ENCODE assay signal across 22 cellular contexts in genomic region chr4:732911-733630, GRCh38. TPM values are rescaled to one million over a fixed set of nuclear protein-coding genes. Genes with fewer than 3 reads are reported as not detected.
DNase-seq lines count a peak whose midpoint lies in the region; ATAC-seq, FAIRE-seq and TF ChIP-seq lines count a peak whose summit lies in the region.
"Had no signal": no experiment of that assay in that cellular context is flagged by ENCODE, and none has a peak within 500 bp of the region (broad histone marks: within the 10 kb centered on the region; RNA-seq: fewer than 3 reads in every experiment).

No MANE protein-coding gene starts in this region.

- TF ChIP-seq EP300 in transverse colon (IDR thresholded peaks at IDR 0.05; ENCODE audit: low read depth), result no peak

- CTCF ChIA-PET in RWPE1 (lab: Yijun Ruan, JAX), result interaction anchor here (0.5 kb wide), 1 partner anchor 9 kb away, joined by 3 read pairs; no protein-coding TSS in a partner anchor

- TF ChIP-seq CTCF in RWPE1 (conservative IDR thresholded peaks at IDR 0.05; ENCODE audit: low read depth) (no peak), esophagus squamous epithelium (IDR thresholded peaks at IDR 0.05) (no peak), transverse colon (IDR thresholded peaks at IDR 0.05) (no peak)

- H3K27me3 ChIP-seq in small intestine (ENCODE audit: control insufficient read depth in 2 of 2, insufficient read depth in 2 of 2, low read length in 2 of 2), result no peaks in the 10 kb centered on the region
- no peaks in the 10 kb centered on the region for H3K27me3 ChIP-seq in esophagus squamous epithelium
- no peaks in the 10 kb centered on the region for H3K27me3 ChIP-seq in transverse colon
- H3K27me3 ChIP-seq: cardiac muscle cell, thyroid gland had no signal

- 63 to 86% (median 80%) methylated on average over 27 to 32 of the region's 32 CpGs for WGBS in small intestine, 3 donors
- 80 to 100% methylated on average over 1 to 6 of the region's 32 CpGs for WGBS in esophagus squamous epithelium, 2 donors
- 83% methylated on average over 32 of the region's 32 CpGs; no CpG with 5 or more reads in 1 of the 2 donors for WGBS in transverse colon (ENCODE audit: low coverage in 1 of 2), 2 donors

- FAIRE-seq in small intestine (lab: Jason Lieb, UNC), result no peak
- FAIRE-seq: GM18507 had no signal

- no peak overlapping the region for H3K4me3 ChIP-seq in small intestine (ENCODE audit: low read depth in 1 of 2, low read length in 2 of 2)
- H3K4me3 ChIP-seq in esophagus squamous epithelium, result no peak overlapping the region
- no peak overlapping the region for H3K4me3 ChIP-seq in transverse colon
- H3K4me3 ChIP-seq: cardiac muscle cell, thyroid gland had no signal

- DNase-seq in RWPE1 (ENCODE audit: low spot score) (no peak), left ventricle myocardium superior (no peak), small intestine (peak; percentile 29), esophagus squamous epithelium (lab: John Stamatoyannopoulos, UW) (no peak), transverse colon (no peak), NCI-H446 (lab: John Stamatoyannopoulos, UW) (no peak)
- DNase-seq: activated CD4-positive, alpha-beta T cell treated with anti-CD3 and anti-CD28 coated beads for 48 hours; activated naive CD4-positive, alpha-beta T cell treated with anti-CD3 and anti-CD28 coated beads, Interleukin-2, amount 50 U/mL, for 16 hours; CD4-positive, CD25-positive, alpha-beta regulatory T cell; dermis blood vessel endothelial cell; H9; immature natural killer cell; NCI-H1105 treated with DMSO at 0.1 percent for 48 hours; NCI-H2081 treated with DMSO at 0.1 percent for 48 hours; NCI-H446 treated with DMSO at 0.1 percent for 48 hours; stimulated activated CD4-positive, alpha-beta T cell treated with anti-CD3 and anti-CD28 coated beads, Interleukin-4, amount 100 ng/mL, for 1 hour; stimulated activated naive CD8-positive, alpha-beta T cell treated with anti-CD3 and anti-CD28 coated beads, Interleukin-15, Interleukin-2, amounts not matched to agents 100 U/mL and 50 U/mL, for 24 hours; T-helper 17 cell; thyroid gland had no signal

- H3K27ac ChIP-seq in RWPE1, result peak overlapping the region; percentile 50
- no peak overlapping the region for H3K27ac ChIP-seq in small intestine (ENCODE audit: low read depth in 1 of 2, low read length in 1 of 2)
- no peak overlapping the region for H3K27ac ChIP-seq in esophagus squamous epithelium
- no peak overlapping the region for H3K27ac ChIP-seq in transverse colon
- H3K27ac ChIP-seq: cardiac muscle cell, thyroid gland had no signal

- POLR2A ChIA-PET in RWPE1 (lab: Yijun Ruan, JAX; ENCODE audit: low non-redundant PET), result no interaction called here

- H3K4me1 ChIP-seq in small intestine (ENCODE audit: control insufficient read depth in 2 of 2, insufficient read depth in 1 of 2, low read depth in 1 of 2, low read length in 1 of 2) (no peaks in the 10 kb centered on the region), esophagus squamous epithelium (no peaks in the 10 kb centered on the region), transverse colon (no peaks in the 10 kb centered on the region)
- H3K4me1 ChIP-seq: thyroid gland had no signal

- no peaks in the 10 kb centered on the region for H3K9me3 ChIP-seq in small intestine (ENCODE audit: control insufficient read depth, low read depth)
- H3K9me3 ChIP-seq in esophagus squamous epithelium, result no peaks in the 10 kb centered on the region
- no peaks in the 10 kb centered on the region for H3K9me3 ChIP-seq in transverse colon
- H3K9me3 ChIP-seq: thyroid gland had no signal

- TF ChIP-seq POLR2A in esophagus squamous epithelium (IDR thresholded peaks at IDR 0.05), result no peak
- no peak for TF ChIP-seq POLR2A in transverse colon (IDR thresholded peaks at IDR 0.05)

- H3K36me3 ChIP-seq in small intestine (ENCODE audit: control insufficient read depth in 2 of 2, insufficient read depth in 2 of 2, low read length in 2 of 2) (peaks cover 17 to 19% of the 10 kb centered on the region in 2 donors), esophagus squamous epithelium (peaks cover 23 to 87% (median 50%) of the 10 kb centered on the region in 3 donors), transverse colon (peaks cover 0 to 40% (median 19%) of the 10 kb centered on the region in 4 donors)

- intact Hi-C loops in left ventricle myocardium superior (cut with micrococcal nuclease), result no loop called here
- intact Hi-C loops in esophagus squamous epithelium (cut with DNase I), result no loop called here
- intact Hi-C loops in transverse colon (cut with DNase I; ENCODE audit: low total_unique reads), result no loop called here

- ATAC-seq in left ventricle myocardium superior, result peak; percentile 63
- ATAC-seq: Panc1; stimulated activated naive CD8-positive, alpha-beta T cell treated with anti-CD3 and anti-CD28 coated beads, Interleukin-15, Interleukin-2, amounts not matched to agents 100 U/mL and 50 U/mL, for 24 hours; T-helper 17 cell had no signal

- in situ Hi-C loops in transverse colon (cut with MboI; ENCODE audit: low pct_ligation_motif_present in 1 of 4, low pct_unique_long_range_greater_than_20kb in 1 of 4, low sequenced_read_pairs in 3 of 4), result no loop called here

RNA-seq across cellular contexts. Expression of gene PCGF3, which starts 27.4 kb away (rescaled TPM):
- total RNA-seq in left ventricle myocardium superior (20.9 TPM), esophagus squamous epithelium (10 to 100 TPM; 40.0 to 57.6 (median 46.9) TPM), transverse colon (100 to 1,000 TPM in 2 of 4 donors, 10 to 100 TPM in 2; 56.5 to 256 (median 97.2) TPM)
- polyA plus RNA-seq in small intestine, result 10 to 100 TPM; 27.3 to 71.6 (median 40.6) TPM

RNA-seq across cellular contexts. Expression of gene SLC49A3, which starts 44.1 kb away (rescaled TPM):
- total RNA-seq in left ventricle myocardium superior (12.6 TPM), esophagus squamous epithelium (1 to 10 TPM; 2.5 to 6.5 (median 4.7) TPM), transverse colon (10 to 100 TPM in 2 of 4 donors, 1 to 10 TPM in 2; 1.2 to 17.6 (median 9.2) TPM)
- 1 to 10 TPM; 3.4 to 7.8 (median 3.5) TPM for polyA plus RNA-seq in small intestine

RNA-seq across cellular contexts. Expression of gene MYL5, which starts 58.7 kb away (rescaled TPM):
- total RNA-seq in left ventricle myocardium superior (2.7 TPM), esophagus squamous epithelium (10 to 100 TPM in 2 of 4 donors, 1 to 10 TPM in 2; 7.2 to 19.5 (median 12.8) TPM), transverse colon (100 to 1,000 TPM in 1 of 4 donors, 10 to 100 TPM in 3; 20.3 to 199 (median 33.4) TPM)
- 100 to 1,000 TPM in 2 of 3 donors, 10 to 100 TPM in 1; 36.1 to 316 (median 266) TPM for polyA plus RNA-seq in small intestine

RNA-seq across cellular contexts. Expression of gene ATP5ME, which starts 59.0 kb away (rescaled TPM):
- total RNA-seq in left ventricle myocardium superior, result 1,128 TPM
- 1,000 to 10,000 TPM in 1 of 3 donors, 100 to 1,000 TPM in 2; 806 to 1,305 (median 980) TPM for polyA plus RNA-seq in small intestine
- total RNA-seq in esophagus squamous epithelium, result 100 to 1,000 TPM in 2 of 4 donors, 10 to 100 TPM in 2; 74.5 to 126 (median 103) TPM
- total RNA-seq in transverse colon, result 100 to 1,000 TPM in 2 of 4 donors, 10 to 100 TPM in 1, not detected in 1; 52.0 to 152 (median 148) TPM
